Comparison of ENCODE assay signal across 9 cellular contexts in the genomic region with DNA sequence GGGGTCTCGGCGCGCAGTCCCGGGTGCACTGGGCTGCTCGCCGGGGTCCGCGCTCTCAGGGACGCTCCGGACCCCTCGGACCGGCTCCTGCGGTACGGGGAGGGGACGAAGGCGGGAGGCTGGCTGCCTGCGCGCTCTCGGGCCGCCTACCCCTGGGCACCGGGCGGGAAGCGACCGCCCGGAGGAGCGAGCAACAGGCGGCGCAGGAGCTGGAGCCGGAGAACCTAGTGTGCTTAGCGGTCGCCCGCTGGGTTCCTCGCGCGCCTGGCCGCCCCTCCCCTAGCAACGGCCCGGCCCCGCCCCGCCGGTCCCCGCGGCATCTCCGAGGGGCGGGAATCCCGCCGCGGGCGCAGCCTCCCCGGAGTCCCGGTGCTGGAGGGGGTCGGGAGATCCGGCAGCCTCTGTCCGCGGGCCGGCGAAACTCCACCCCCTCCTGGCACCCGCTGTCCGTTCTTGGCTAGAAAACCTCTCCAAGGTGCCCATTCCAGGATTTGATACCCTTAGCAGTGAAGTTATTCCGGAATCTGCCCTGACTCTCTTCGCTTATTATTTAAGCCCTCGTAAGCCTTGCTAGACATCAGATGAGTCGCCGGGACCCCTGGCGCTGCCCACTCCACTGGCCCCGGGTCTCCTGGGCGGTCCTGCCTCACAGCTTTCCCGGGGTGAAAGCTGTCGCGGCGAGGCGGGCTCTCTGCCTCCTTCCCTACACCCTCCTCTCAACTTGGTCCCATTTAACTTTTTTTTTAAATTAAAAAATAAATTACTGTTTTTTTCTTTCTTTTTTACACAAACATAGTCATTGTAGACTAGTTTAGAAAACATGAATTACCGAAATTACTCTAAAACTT. TPM values are rescaled to one million over a fixed set of nuclear protein-coding genes. Genes with fewer than 3 reads are reported as not detected.
A peak's percentile ranks its signal among the peaks of the same experiment; 100 is the strongest.
DNase-seq lines count a peak whose midpoint lies in the region; ATAC-seq, FAIRE-seq and TF ChIP-seq lines count a peak whose summit lies in the region.
"Had no signal": no experiment of that assay in that cellular context is flagged by ENCODE, and none has a peak within 500 bp of the region (broad histone marks: within the 10 kb centered on the region; RNA-seq: fewer than 3 reads in every experiment).

TSS of gene RPRML (minus strand) at position 231 of the 848 bp plus-strand sequence. CDS start 246 bp downstream, outside the sequence.

- H3K4me1 Mint-ChIP-seq in brain = peaks cover 28% of the 10 kb centered on the region

- POLR2A ChIA-PET in AG04449 (lab: Yijun Ruan, JAX) (no interaction called here), RWPE1 (lab: Yijun Ruan, JAX; ENCODE audit: low non-redundant PET) (no interaction called here)

- no peak for ATAC-seq in HG03025 (IDR thresholded peaks at IDR 0.05; ENCODE audit: low FRiP score, unreplicated experiment)

- H3K36me3 Mint-ChIP-seq in brain = peaks cover 17% of the 10 kb centered on the region

- H3K27ac ChIP-seq in RWPE1 (no peak within 1 kb of the TSS), keratinocyte (ENCODE audit: control insufficient read depth, insufficient read depth, low read length) (no peak within 1 kb of the TSS)
- H3K27ac ChIP-seq: epithelial cell of prostate had no signal

- H2AFZ ChIP-seq in keratinocyte (ENCODE audit: control insufficient read depth, low read length) = no peak within 1 kb of the TSS

- peak within 1 kb of the TSS; percentile 62 for H3K4me2 ChIP-seq in keratinocyte (ENCODE audit: control insufficient read depth, extremely low read depth, insufficient read depth, low read depth, low read length)

- no peaks in the 10 kb centered on the region for H3K4me1 ChIP-seq in keratinocyte (ENCODE audit: control insufficient read depth, extremely low read depth, insufficient read depth, low read length)

- H3K79me2 ChIP-seq in keratinocyte (ENCODE audit: control insufficient read depth, insufficient read depth, low read length) = no peaks in the 10 kb centered on the region

- peaks cover 21% of the 10 kb centered on the region for H3K27me3 ChIP-seq in H7 (ENCODE audit: control insufficient read depth, insufficient read depth, low read length)
- peaks cover 43% of the 10 kb centered on the region for H3K27me3 ChIP-seq in keratinocyte (ENCODE audit: control insufficient read depth, extremely low read depth, insufficient read depth, low read length)

- DNase-seq in AG04449 (ENCODE audit: low read depth, low spot score) (no peak), H7 (peak; percentile 85), RWPE1 (ENCODE audit: low spot score) (peak; percentile 8), keratinocyte (ENCODE audit: low read depth, low spot score) (no peak)
- DNase-seq in stimulated activated CD4-positive, alpha-beta T cell treated with anti-CD3 and anti-CD28 coated beads, Interleukin-2, amount 100 ng/mL, for 24 hours = peak; percentile 37 to 62
- no peak for DNase-seq in NK-92 treated with Interleukin-12 subunit alpha and Interleukin-12 subunit beta, amount 100 ng/mL, for 24 hours (lab: John Stamatoyannopoulos, UW)

- H3K36me3 ChIP-seq in H7 (replicated peaks; ENCODE audit: control insufficient read depth, insufficient read depth, low read length) (no peaks in the 10 kb centered on the region), keratinocyte (ENCODE audit: control insufficient read depth in 2 of 2, extremely low read depth in 1 of 2, insufficient read depth in 2 of 2, low read length in 2 of 2) (no peaks in the 10 kb centered on the region)

- H3K4me3 Mint-ChIP-seq in brain = peak within 1 kb of the TSS; percentile 89 to 96 (median 90)

- peak within 1 kb of the TSS; percentile 41 for H3K4me3 ChIP-seq in AG04449 (ENCODE audit: low read depth, low read length)
- peak within 1 kb of the TSS; percentile 52 for H3K4me3 ChIP-seq in H7 (ENCODE audit: insufficient read depth, low read depth, low read length)
- peak within 1 kb of the TSS; percentile 22 to 48 (median 43) for H3K4me3 ChIP-seq in keratinocyte (ENCODE audit: control insufficient read depth in 2 of 3, extremely low read depth in 1 of 3, insufficient read depth in 2 of 3, low read depth in 1 of 3, low read length in 3 of 3)

- H3K9me3 ChIP-seq in keratinocyte (ENCODE audit: control insufficient read depth, low read depth, low read length) = no peaks in the 10 kb centered on the region

- dilution Hi-C loops in keratinocyte (cut with MboI; ENCODE audit: extremely low pct_ligation_motif_present, low sequenced_read_pairs) = no loop called here

- no peaks in the 10 kb centered on the region for H4K20me1 ChIP-seq in keratinocyte (ENCODE audit: control insufficient read depth, extremely low read depth, insufficient read depth, low read length)

- H3K9ac ChIP-seq in keratinocyte (ENCODE audit: control insufficient read depth, extremely low read depth, insufficient read depth, low read length) = no peak within 1 kb of the TSS

- no peaks in the 10 kb centered on the region for H3K9me1 ChIP-seq in keratinocyte (ENCODE audit: control insufficient read depth, extremely low read depth, insufficient read depth, low read length)

- H3K27ac Mint-ChIP-seq in brain = peak within 1 kb of the TSS; percentile 72 to 98 (median 82)

- no peak for FAIRE-seq in keratinocyte (lab: Jason Lieb, UNC)

- CTCF ChIA-PET in AG04449 (lab: Yijun Ruan, JAX) (no interaction called here), RWPE1 (lab: Yijun Ruan, JAX) (no interaction called here)

- peaks cover 55% of the 10 kb centered on the region for H3K27me3 Mint-ChIP-seq in brain

- H3K9me3 Mint-ChIP-seq in brain = peaks cover 0 to 4% (median 0%) of the 10 kb centered on the region in 5 experiments

- TF ChIP-seq CTCF in AG04449 (IDR thresholded peaks at IDR 0.05; ENCODE audit: insufficient read depth, low read length, missing control alignments) = no peak
- no peak for TF ChIP-seq CTCF in RWPE1 (conservative IDR thresholded peaks at IDR 0.05; ENCODE audit: low read depth)
- no peak for TF ChIP-seq CTCF in brain (conservative IDR thresholded peaks at IDR 0.05)
- no peak for TF ChIP-seq CTCF in keratinocyte (optimal IDR thresholded peaks at IDR 0.05 in 1 of 3, IDR thresholded peaks at IDR 0.05 in 1 of 3, conservative IDR thresholded peaks at IDR 0.05 in 1 of 3; ENCODE audit: extremely low read depth in 1 of 3, insufficient read depth in 2 of 3, low read length in 3 of 3)

RNA-seq across cellular contexts. Expression of gene RPRML, which starts in this region (rescaled TPM):
- total RNA-seq in H7 (2014; rRNA removed; shearing (Covaris generic)) = 1.8 TPM in 2 replicates
- polyA plus RNA-seq in brain (ENCODE audit: insufficient read depth, low read depth, low replicate concordance) (3.5 TPM), keratinocyte (not detected in 3 replicates)
- not detected for polyA plus RNA-seq in keratinocyte (2011; ENCODE audit: low read depth)
- not detected in 2 replicates for polyA plus RNA-seq in keratinocyte (2011; cell fraction: cytosol; rRNA removed)
- polyA plus RNA-seq in keratinocyte (2011; cell fraction: nucleus; rRNA removed) = not detected in 2 replicates
- polyA plus RNA-seq in keratinocyte (2012; ENCODE audit: low replicate concordance) = not detected in 2 replicates
- not detected in 3 replicates for polyA minus RNA-seq in keratinocyte
- not detected for polyA minus RNA-seq in keratinocyte (2011; cell fraction: cytosol; rRNA and poly(A)+ RNA removed)
- not detected in 2 replicates for polyA minus RNA-seq in keratinocyte (2011; cell fraction: nucleus; rRNA and poly(A)+ RNA removed)

Comparison
In these comparisons a context has a peak if more than half of its experiments do, and no peak if none do; other contexts are left out.
1. DNase-seq: peak in H7 (single experiment), RWPE1 (single experiment) and stimulated activated CD4-positive, alpha-beta T cell treated with anti-CD3 and anti-CD28 coated beads, Interleukin-2, amount 100 ng/mL, for 24 hours (2 of 2); none in AG04449 (single experiment), keratinocyte (single experiment) and NK-92 treated with Interleukin-12 subunit alpha and Interleukin-12 subunit beta, amount 100 ng/mL, for 24 hours (single experiment).
2. Peak in every context shown above with its lines, with median percentiles within 50 percentile points of each other: H3K4me3 ChIP-seq.